12 cellular contexts compared by ENCODE assay signal in genomic region chr2:113158884-113159553, GRCh38. TPM values are rescaled to one million over a fixed set of nuclear protein-coding genes. Genes with fewer than 3 reads are reported as not detected.
DNase-seq lines count a peak whose midpoint lies in the region; ATAC-seq and TF ChIP-seq lines count a peak whose summit lies in the region.
"Had no signal": no experiment of that assay in that cellular context is flagged by ENCODE, and none has a peak within 500 bp of the region (broad histone marks: within the 10 kb centered on the region; RNA-seq: fewer than 3 reads in every experiment).

No MANE protein-coding gene starts in this region.

- H3K4me1 ChIP-seq in HEK293 (ENCODE audit: control insufficient read depth, insufficient read depth, low read length) (no peaks in the 10 kb centered on the region; the same call in 1 of the 2 replicates), right lobe of liver (peaks cover 0 to 24% (median 10%) of the 10 kb centered on the region in 4 donors)

- no peaks in the 10 kb centered on the region for H3K9me3 ChIP-seq in HEK293 (ENCODE audit: control insufficient read depth, insufficient read depth, low read depth, low read length)
- H3K9me3 ChIP-seq in right lobe of liver: no peaks in the 10 kb centered on the region

- no peaks in the 10 kb centered on the region for H3K36me3 ChIP-seq in HEK293 (ENCODE audit: control insufficient read depth in 2 of 2, insufficient read depth in 1 of 2, low read length in 2 of 2)
- H3K36me3 ChIP-seq in right lobe of liver: no peaks in the 10 kb centered on the region

- POLR2A ChIA-PET in HEK293 (lab: Yijun Ruan, JAX): no interaction called here

- ATAC-seq in right lobe of liver (peak; percentile 12 to 50 (median 41)), GM21360 (IDR thresholded peaks at IDR 0.05; ENCODE audit: unreplicated experiment) (no peak)
- ATAC-seq: GM12878 had no signal

- peak; percentile 49 for DNase-seq in AG08396 (ENCODE audit: low spot score)
- DNase-seq in astrocyte of the spinal cord (ENCODE audit: low read depth, low spot score): peak; percentile 39
- DNase-seq in right lobe of liver: no peak
- no peak for DNase-seq in GM20000 (ENCODE audit: low spot score)
- DNase-seq in NCI-H2081 (lab: John Stamatoyannopoulos, UW): no peak
- no peak for DNase-seq in dedifferentiated amniotic fluid mesenchymal stem cell (ENCODE audit: extremely low spot score)
- DNase-seq: activated CD4-positive, alpha-beta T cell treated with anti-CD3 and anti-CD28 coated beads, Interleukin-2, amount 50 U/mL, for 4 hours; hypothalamus; NCI-H1092 treated with DMSO at 0.1 percent for 48 hours had no signal

- H3K27ac ChIP-seq in HEK293 (ENCODE audit: extremely low read depth, low read depth, low read length) (no peak overlapping the region), right lobe of liver (peak overlapping the region; percentile 94 to 99 (median 94))

- 24% methylated on average over 4 of the region's 4 CpGs for WGBS in right lobe of liver (ENCODE audit: insufficient coverage, low coverage, low lambda C conversion rate, missing lambda C conversion rate)

- no peaks in the 10 kb centered on the region for H3K27me3 ChIP-seq in right lobe of liver

- intact Hi-C loops in right lobe of liver (cut with DNase I): no loop called here

- H3K4me3 ChIP-seq in HEK293 (ENCODE audit: low read depth, low read length) (no peak overlapping the region), astrocyte of the spinal cord (ENCODE audit: low read depth, low read length) (no peak overlapping the region), right lobe of liver (peak overlapping the region; percentile 67 to 81 (median 76))
- H3K4me3 ChIP-seq: GM12878 had no signal

- TF ChIP-seq CTCF in HEK293 (tag by site-specific recombination; IDR thresholded peaks at IDR 0.05) (no peak), astrocyte of the spinal cord (IDR thresholded peaks at IDR 0.05; ENCODE audit: low read depth, low read length) (no peak), right lobe of liver (IDR thresholded peaks at IDR 0.05) (no peak), GM20000 (IDR thresholded peaks at IDR 0.05; ENCODE audit: extremely low read depth, missing control alignments) (no peak)

- no peak for TF ChIP-seq POLR2A in right lobe of liver (IDR thresholded peaks at IDR 0.05)

- in situ Hi-C loops in astrocyte of the spinal cord (cut with HindIII; ENCODE audit: low sequenced_read_pairs): no loop called here

- CTCF ChIA-PET in HEK293 (lab: Yijun Ruan, JAX): interaction anchor here (1.1 to 2.1 kb wide), 6 partner anchors 10 to 231 kb away, joined by 3 to 21 read pairs (median 4); no protein-coding TSS in a partner anchor

TF ChIP-seq in HEK293, 187 proteins besides CTCF, POLR2A, EP300 and RAD21:
- TF ChIP-seq ZNF16 (tag by site-specific recombination; IDR thresholded peaks at IDR 0.05; ENCODE audit: low read depth) (no peak), ZNF692 (tag by site-specific recombination; IDR thresholded peaks at IDR 0.05) (no peak), ZNF670 (tag by site-specific recombination; IDR thresholded peaks at IDR 0.05; ENCODE audit: low read depth) (no peak), KLF8 (tag by site-specific recombination; IDR thresholded peaks at IDR 0.05) (no peak), ZNF473 (tag by site-specific recombination; IDR thresholded peaks at IDR 0.05) (no peak), ZNF274 (IDR thresholded peaks at IDR 0.05; ENCODE audit: low read length) (no peak), ZNF274 (tag by site-specific recombination; IDR thresholded peaks at IDR 0.05; ENCODE audit: borderline replicate concordance) (no peak), ZNF623 (tag by site-specific recombination; IDR thresholded peaks at IDR 0.05) (peak; percentile 82)
- TF ChIP-seq, protein P1, sequence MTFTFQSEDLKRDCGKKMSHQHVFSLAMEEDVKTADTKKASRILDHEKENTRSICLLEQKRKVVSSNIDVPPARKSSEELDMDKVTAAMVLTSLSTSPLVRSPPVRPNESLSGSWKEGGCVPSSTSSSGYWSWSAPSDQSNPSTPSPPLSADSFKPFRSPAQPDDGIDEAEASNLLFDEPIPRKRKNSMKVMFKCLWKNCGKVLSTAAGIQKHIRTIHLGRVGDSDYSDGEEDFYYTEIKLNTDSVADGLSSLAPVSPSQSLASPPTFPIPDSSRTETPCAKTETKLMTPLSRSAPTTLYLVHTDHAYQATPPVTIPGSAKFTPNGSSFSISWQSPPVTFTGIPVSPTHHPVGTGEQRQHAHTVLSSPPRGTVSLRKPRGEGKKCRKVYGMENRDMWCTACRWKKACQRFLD (tag by site-specific recombination; IDR thresholded peaks at IDR 0.05): no peak
TF ChIP-seq in HEK293: peak in this region for 1.

RNA-seq across cellular contexts. Expression of gene PSD4, which starts 14.8 kb away (rescaled TPM):
- total RNA-seq in right lobe of liver: 10 to 100 TPM; 38.0 to 77.8 (median 58.7) TPM

RNA-seq across cellular contexts. Expression of gene IL1RN, which starts 31.6 kb away (rescaled TPM):
- 10 to 100 TPM; 14.5 to 98.1 (median 43.9) TPM for total RNA-seq in right lobe of liver
- total RNA-seq: GM12878 had no signal

Comparison
In these comparisons a context has a peak if more than half of its experiments do, and no peak if none do; other contexts are left out.
1. DNase-seq: peak in AG08396 (single experiment) and astrocyte of the spinal cord (single experiment); none in right lobe of liver (0 of 3), GM20000 (single experiment), NCI-H2081 (0 of 2) and dedifferentiated amniotic fluid mesenchymal stem cell (single experiment).
2. H3K4me3 ChIP-seq: peak in right lobe of liver (3 of 3); none in HEK293 (single experiment) and astrocyte of the spinal cord (single experiment).